In the genomic region with DNA sequence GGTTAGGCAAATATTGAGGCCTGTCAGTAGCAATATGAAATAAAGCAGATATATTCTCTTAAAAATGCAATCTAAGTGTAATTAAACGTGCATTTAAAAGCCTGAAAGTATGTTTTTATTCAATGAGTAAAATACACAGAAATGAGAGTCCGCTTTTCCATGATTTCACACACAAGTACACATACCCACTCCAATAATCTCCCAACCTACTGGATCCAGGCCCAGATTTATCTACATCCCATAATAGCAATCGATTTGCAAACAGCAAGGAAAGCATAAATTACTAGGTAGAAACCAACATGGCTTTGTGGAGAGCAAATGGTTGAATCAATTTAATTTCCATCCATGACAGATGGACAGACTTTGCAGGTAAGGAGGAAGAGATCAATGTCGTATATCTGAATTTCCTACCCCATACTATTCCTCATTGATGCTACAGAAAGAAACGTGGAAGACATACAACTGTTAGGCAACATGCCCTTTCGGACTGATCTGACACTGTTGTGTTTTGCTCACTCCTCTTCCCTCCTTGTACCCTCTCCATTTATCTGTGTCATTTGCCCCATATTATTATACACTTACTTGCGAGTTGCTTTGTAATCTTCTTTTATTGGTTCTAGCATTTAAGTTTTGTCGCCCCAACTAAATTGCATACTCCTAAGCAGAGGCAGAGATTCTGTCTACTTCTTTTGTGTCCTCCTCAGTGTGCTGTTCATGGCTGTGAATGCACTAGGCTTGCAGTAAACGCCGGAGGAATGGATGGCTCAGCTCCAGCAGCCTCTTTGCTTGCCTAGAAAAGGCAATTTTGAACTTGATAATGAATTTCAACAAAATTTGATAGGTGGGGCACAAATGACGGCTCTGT, we compare ENCODE assay signal across 10 cellular contexts.
DNase-seq lines count a peak whose midpoint lies in the region; ATAC-seq and TF ChIP-seq lines count a peak whose summit lies in the region.
"Had no signal": no experiment of that assay in that cellular context is flagged by ENCODE, and none has a peak within 500 bp of the region (broad histone marks: within the 10 kb centered on the region; RNA-seq: fewer than 3 reads in every experiment).

No MANE protein-coding gene starts in this region.

- no peaks in the 10 kb centered on the region for H3K27me3 ChIP-seq in dorsolateral prefrontal cortex
- H3K27me3 ChIP-seq in tibial artery: no peaks in the 10 kb centered on the region
- no peaks in the 10 kb centered on the region for H3K27me3 ChIP-seq in trophoblast cell (ENCODE audit: insufficient read depth, low read length)

- H3K79me1 ChIP-seq in trophoblast cell (ENCODE audit: low read length): no peaks in the 10 kb centered on the region

- H2BK12ac ChIP-seq in trophoblast cell (ENCODE audit: low read length): no peak overlapping the region

- H3K9me3 ChIP-seq in tibial artery (no peaks in the 10 kb centered on the region), trophoblast cell (ENCODE audit: insufficient read depth, low read depth, low read length) (no peaks in the 10 kb centered on the region)

- H3K4me2 ChIP-seq in trophoblast cell (ENCODE audit: low read length): no peak overlapping the region

- WGBS in trophoblast cell (ENCODE audit: extremely low coverage, insufficient coverage, insufficient read length): no CpG with 5 or more reads among the region's 11 CpGs

- no peak overlapping the region for H3K4me3 Mint-ChIP-seq in HFFc6
- H3K4me3 Mint-ChIP-seq: activated T-cell treated with anti-CD3 and anti-CD28 coated beads, Interleukin-2, amount 50 U/mL, for 72 hours; stimulated activated memory B cell treated with anti-CD40 and anti-IgM and Interleukin-4, amounts not matched to agents 10 μg/mL and 1 μg/mL and 100 μg/mL, for 72 hours had no signal

- H3K27ac Mint-ChIP-seq in HFFc6: no peak overlapping the region
- H3K27ac Mint-ChIP-seq: activated T-cell treated with anti-CD3 and anti-CD28 coated beads, Interleukin-2, amount 50 U/mL, for 72 hours; stimulated activated memory B cell treated with anti-CD40 and anti-IgM and Interleukin-4, amounts not matched to agents 10 μg/mL and 1 μg/mL and 100 μg/mL, for 72 hours had no signal

- H3K23ac ChIP-seq in trophoblast cell (ENCODE audit: low read length): no peak overlapping the region

- H3K14ac ChIP-seq in trophoblast cell (ENCODE audit: low read length): no peak overlapping the region

- no peaks in the 10 kb centered on the region; the same call in 1 of the 2 replicates for H3K27me3 Mint-ChIP-seq in HFFc6 (ENCODE audit: insufficient read depth)
- H3K27me3 Mint-ChIP-seq: stimulated activated memory B cell treated with anti-CD40 and anti-IgM and Interleukin-4, amounts not matched to agents 10 μg/mL and 1 μg/mL and 100 μg/mL, for 72 hours had no signal

- H3K18ac ChIP-seq in trophoblast cell (ENCODE audit: low read length): no peak overlapping the region

- H2BK120ac ChIP-seq in trophoblast cell (ENCODE audit: insufficient read depth, low read length, poor library complexity): no peak overlapping the region

- no peak for ATAC-seq in HG02884 (IDR thresholded peaks at IDR 0.05; ENCODE audit: unreplicated experiment)
- ATAC-seq: activated T-cell treated with anti-CD3 and anti-CD28 coated beads, Interleukin-2, amount 50 U/mL, for 72 hours; stimulated activated memory B cell treated with anti-CD40 and anti-IgM and Interleukin-4, amounts not matched to agents 10 μg/mL and 1 μg/mL and 100 μg/mL, for 72 hours had no signal

- intact Hi-C loops in dorsolateral prefrontal cortex (cut with DNase I) (no loop called here), tibial artery (cut with DNase I; ENCODE audit: low total_unique reads) (no loop called here)

- peaks cover 6% of the 10 kb centered on the region; the same call in 1 of the 2 replicates for H3K4me1 Mint-ChIP-seq in HFFc6 (ENCODE audit: low read depth)
- H3K4me1 Mint-ChIP-seq: stimulated activated memory B cell treated with anti-CD40 and anti-IgM and Interleukin-4, amounts not matched to agents 10 μg/mL and 1 μg/mL and 100 μg/mL, for 72 hours had no signal

- no peak for TF ChIP-seq CTCF in dorsolateral prefrontal cortex (IDR thresholded peaks at IDR 0.05 in 54 of 56, conservative IDR thresholded peaks at IDR 0.05 in 2 of 56; ENCODE audit: low read depth in 1 of 56, partially characterized antibody in 56 of 56)
- TF ChIP-seq CTCF in tibial artery (IDR thresholded peaks at IDR 0.05): no peak
- no peak for TF ChIP-seq CTCF in HFFc6 (IDR thresholded peaks at IDR 0.05)

- no peak overlapping the region for H2BK5ac ChIP-seq in trophoblast cell (ENCODE audit: low read depth, low read length, poor library complexity)

- no peaks in the 10 kb centered on the region for H3K79me2 ChIP-seq in trophoblast cell (ENCODE audit: control insufficient read depth, insufficient read depth, low read length, poor library complexity)

- no peak overlapping the region for H2AK5ac ChIP-seq in trophoblast cell (ENCODE audit: low read length)

- H3K36me3 ChIP-seq in tibial artery (no peaks in the 10 kb centered on the region), trophoblast cell (ENCODE audit: control insufficient read depth in 1 of 2, insufficient read depth in 2 of 2, low read length in 2 of 2) (no peaks in the 10 kb centered on the region)

- no peak overlapping the region for H4K8ac ChIP-seq in trophoblast cell (ENCODE audit: low read depth, low read length)

- peak overlapping the region in 47 of 59 donors; percentile 7 to 54 (median 31) for H3K4me3 ChIP-seq in dorsolateral prefrontal cortex
- peak overlapping the region; percentile 18 to 22 for H3K4me3 ChIP-seq in tibial artery
- no peak overlapping the region for H3K4me3 ChIP-seq in trophoblast cell (ENCODE audit: low read depth, low read length)

- H4K12ac ChIP-seq in trophoblast cell (ENCODE audit: low read depth, low read length): no peak overlapping the region

- H3K27ac ChIP-seq in dorsolateral prefrontal cortex: peak overlapping the region in 46 of 59 donors; percentile 3 to 75 (median 44)
- peak overlapping the region; percentile 49 to 58 for H3K27ac ChIP-seq in tibial artery
- H3K27ac ChIP-seq in trophoblast cell (ENCODE audit: low read depth, low read length): no peak overlapping the region

- H2AFZ ChIP-seq in trophoblast cell (ENCODE audit: insufficient read depth, low read length, poor library complexity): no peak overlapping the region

- no peak overlapping the region for H4K91ac ChIP-seq in trophoblast cell (ENCODE audit: low read depth, low read length)

- no peaks in the 10 kb centered on the region for H3K9me3 Mint-ChIP-seq in HFFc6
- H3K9me3 Mint-ChIP-seq: activated T-cell treated with anti-CD3 and anti-CD28 coated beads, Interleukin-2, amount 50 U/mL, for 72 hours; stimulated activated memory B cell treated with anti-CD40 and anti-IgM and Interleukin-4, amounts not matched to agents 10 μg/mL and 1 μg/mL and 100 μg/mL, for 72 hours had no signal

- no peaks in the 10 kb centered on the region for H3K36me3 Mint-ChIP-seq in HFFc6 (ENCODE audit: low read depth)
- H3K36me3 Mint-ChIP-seq: stimulated activated memory B cell treated with anti-CD40 and anti-IgM and Interleukin-4, amounts not matched to agents 10 μg/mL and 1 μg/mL and 100 μg/mL, for 72 hours had no signal

- no peak overlapping the region for H3K4ac ChIP-seq in trophoblast cell (ENCODE audit: low read depth, low read length)

- no peak overlapping the region for H3K9ac ChIP-seq in trophoblast cell (ENCODE audit: low read length)

- H3K4me1 ChIP-seq in tibial artery: peaks cover 0 to 64% (median 24%) of the 10 kb centered on the region in 4 donors
- no peaks in the 10 kb centered on the region for H3K4me1 ChIP-seq in trophoblast cell (ENCODE audit: control insufficient read depth in 1 of 2, insufficient read depth in 2 of 2, low read length in 2 of 2)

- DNase-seq in NCI-H2227 treated with DMSO at 0.1 percent for 48 hours (lab: John Stamatoyannopoulos, UW): peak; percentile 87
- peak in 8 of 10 donors; percentile 20 to 60 (median 51) for DNase-seq in dorsolateral prefrontal cortex
- DNase-seq in midbrain (lab: John Stamatoyannopoulos, UW): peak; percentile 34
- DNase-seq in tibial artery: no peak
- DNase-seq in HFFc6: no peak
- no peak for DNase-seq in trophoblast cell
- no peak for DNase-seq in effector CD4-positive, alpha-beta T cell
- DNase-seq: activated T-cell treated with anti-CD3 and anti-CD28 coated beads, Interleukin-2, amount 50 U/mL, for 72 hours had no signal

Comparison
In these comparisons a context has a peak if more than half of its experiments do, and no peak if none do; other contexts are left out.
1. DNase-seq: peak in NCI-H2227 treated with DMSO at 0.1 percent for 48 hours (single experiment), dorsolateral prefrontal cortex (8 of 10) and midbrain (single experiment); none in tibial artery (0 of 2), HFFc6 (single experiment), trophoblast cell (0 of 2) and effector CD4-positive, alpha-beta T cell (single experiment).